ENCODE assay signal across 10 cellular contexts in the genomic region with DNA sequence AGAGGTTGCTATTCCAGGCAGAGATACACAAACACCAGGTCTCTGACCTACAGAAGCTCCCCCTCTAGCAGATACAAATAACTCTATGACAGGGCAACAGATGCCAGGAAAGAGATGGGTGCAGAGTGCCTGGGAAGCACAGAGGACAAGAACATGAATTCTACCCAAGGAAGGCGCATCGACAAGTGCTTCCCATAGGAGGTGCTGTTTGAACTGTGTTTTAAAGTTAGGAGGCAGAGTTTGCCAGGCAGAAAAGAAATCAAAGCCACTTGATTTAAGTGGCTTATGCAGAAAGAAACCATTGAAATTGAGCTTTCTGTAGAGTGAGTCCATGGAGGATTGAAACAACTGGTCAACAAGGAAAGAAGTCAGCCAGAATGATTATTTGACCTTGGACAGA. TPM values are rescaled to one million over a fixed set of nuclear protein-coding genes. Genes with fewer than 3 reads are reported as not detected.
DNase-seq lines count a peak whose midpoint lies in the region; ATAC-seq, FAIRE-seq and TF ChIP-seq lines count a peak whose summit lies in the region.
"Had no signal": no experiment of that assay in that cellular context is flagged by ENCODE, and none has a peak within 500 bp of the region (broad histone marks: within the 10 kb centered on the region; RNA-seq: fewer than 3 reads in every experiment).

No MANE protein-coding gene starts in this region.

- no peak for TF ChIP-seq POLR2A in HepG2 (IDR thresholded peaks at IDR 0.05; ENCODE audit: insufficient read depth in 1 of 2, low read depth in 2 of 2, low read length in 2 of 2)
- TF ChIP-seq POLR2A in right lobe of liver (IDR thresholded peaks at IDR 0.05): no peak

- H2AFZ ChIP-seq in HepG2 (ENCODE audit: low read length): no peak overlapping the region

- TF ChIP-seq EP300 in HepG2 (IDR thresholded peaks at IDR 0.05; ENCODE audit: low read depth in 2 of 2, low read length in 2 of 2) (no peak), HepG2 (CRISPR knock-in tag; IDR thresholded peaks at IDR 0.05; ENCODE audit: borderline replicate concordance) (no peak)

- CTCF ChIA-PET in HepG2 (lab: Yijun Ruan, JAX; ENCODE audit: low intra/inter-chr PET ratio, low total read pairs): no interaction called here

- in situ Hi-C loops in HepG2 (cut with HindIII; ENCODE audit: extremely low pct_ligation_motif_present, low pct_unique_long_range_greater_than_20kb): no loop called here

- FAIRE-seq in HepG2 (lab: Jason Lieb, UNC): no peak

- no peak for TF ChIP-seq RAD21 in HepG2 (CRISPR knock-in tag; IDR thresholded peaks at IDR 0.05)

- H3K27ac ChIP-seq in HepG2 (ENCODE audit: extremely low read length, insufficient read depth, low read length) (no peak overlapping the region), right lobe of liver (no peak overlapping the region)
- H3K27ac ChIP-seq: thoracic aorta had no signal

- H3K4me3 ChIP-seq in HepG2 (replicated peaks in 1 of 3; ENCODE audit: insufficient read depth in 1 of 3, low read depth in 2 of 3, low read length in 3 of 3): no peak overlapping the region
- H3K4me3 ChIP-seq in right lobe of liver: no peak overlapping the region
- H3K4me3 ChIP-seq in fibroblast of mammary gland (ENCODE audit: control insufficient read depth, low read depth, low read length): no peak overlapping the region
- H3K4me3 ChIP-seq: thoracic aorta had no signal

- DNase-seq in HepG2 (ENCODE audit: low spot score): no peak
- DNase-seq in right lobe of liver: no peak
- DNase-seq in NCI-H526 treated with DMSO at 0.1 percent for 48 hours (lab: John Stamatoyannopoulos, UW): peak; percentile 9
- DNase-seq in fibroblast of mammary gland (ENCODE audit: low read depth): peak; percentile 42
- DNase-seq in type B pancreatic cell (ENCODE audit: extremely low spot score, unreplicated experiment): no peak
- no peak for DNase-seq in activated naive CD4-positive, alpha-beta T cell treated with anti-CD3 and anti-CD28 coated beads, Interleukin-2, amount 50 U/mL, for 16 hours
- DNase-seq in 8988T: no peak
- DNase-seq: right cardiac atrium had no signal

- H3K4me2 ChIP-seq in HepG2 (ENCODE audit: low read depth, low read length): no peak overlapping the region

- intact Hi-C loops in HepG2 (cut with micrococcal nuclease; ENCODE audit: unreplicated experiment): no loop called here
- intact Hi-C loops in right lobe of liver (cut with DNase I): no loop called here

- H3K4me1 ChIP-seq in HepG2 (ENCODE audit: insufficient read depth, low read length) (no peaks in the 10 kb centered on the region), right lobe of liver (no peaks in the 10 kb centered on the region)

- POLR2A ChIA-PET in HepG2 (lab: Yijun Ruan, JAX): no interaction called here

- WGBS in HepG2 (ENCODE audit: low lambda C conversion rate): 5% methylated on average over 2 of the region's 2 CpGs
- WGBS in right lobe of liver (ENCODE audit: insufficient coverage, low coverage, low lambda C conversion rate, missing lambda C conversion rate): 31% methylated on average over 2 of the region's 2 CpGs

- H3K9me3 ChIP-seq in HepG2 (ENCODE audit: low read length): no peaks in the 10 kb centered on the region
- H3K9me3 ChIP-seq in right lobe of liver: no peaks in the 10 kb centered on the region

- H3K9me3 Mint-ChIP-seq in type B pancreatic cell: no peaks in the 10 kb centered on the region

- H3K4me3 Mint-ChIP-seq in type B pancreatic cell: no peak overlapping the region

- no peaks in the 10 kb centered on the region for H3K4me1 Mint-ChIP-seq in type B pancreatic cell (ENCODE audit: unreplicated experiment)

- no peak overlapping the region for H3K9ac ChIP-seq in HepG2 (ENCODE audit: insufficient read depth, low read depth, low read length)

- H3K36me3 ChIP-seq in HepG2 (replicated peaks in 1 of 2; ENCODE audit: control insufficient read depth in 1 of 2, insufficient read depth in 2 of 2, low read length in 2 of 2): no peaks in the 10 kb centered on the region
- H3K36me3 ChIP-seq in right lobe of liver: no peaks in the 10 kb centered on the region
- H3K36me3 ChIP-seq: thoracic aorta had no signal

- H3K27me3 Mint-ChIP-seq in type B pancreatic cell: peaks cover 5% of the 10 kb centered on the region

- H3K36me3 Mint-ChIP-seq in type B pancreatic cell: no peaks in the 10 kb centered on the region

- H3K27ac Mint-ChIP-seq in type B pancreatic cell: no peak overlapping the region

- H3K27me3 ChIP-seq in HepG2 (ENCODE audit: control insufficient read depth in 1 of 2, insufficient read depth in 2 of 2, low read length in 2 of 2): no peaks in the 10 kb centered on the region; a peak in 1 of 5 replicates
- H3K27me3 ChIP-seq in right lobe of liver: no peaks in the 10 kb centered on the region

- H3K79me2 ChIP-seq in HepG2 (ENCODE audit: insufficient read depth, low read length): no peaks in the 10 kb centered on the region

- no peaks in the 10 kb centered on the region for H4K20me1 ChIP-seq in HepG2 (ENCODE audit: insufficient read depth, low read length)

- 0 out of 2 replicates have a peak, but pooled peaks have one; percentile 11 for TF ChIP-seq CTCF in HepG2 (CRISPR knock-in tag; IDR thresholded peaks at IDR 0.05)
- peak in 1 of 4 donors; percentile 20 for TF ChIP-seq CTCF in right lobe of liver (IDR thresholded peaks at IDR 0.05)
- peak; percentile 45 for TF ChIP-seq CTCF in fibroblast of mammary gland (conservative IDR thresholded peaks at IDR 0.05; ENCODE audit: control insufficient read depth, insufficient read depth, low read depth, low read length)
- peak; percentile 59 for TF ChIP-seq CTCF in type B pancreatic cell (conservative IDR thresholded peaks at IDR 0.05)

- BruUV-seq in HepG2 (replicated peaks; lab: Mats Ljungman, UMichigan): no TSS peak

- no peak for ATAC-seq in HepG2
- ATAC-seq in right lobe of liver: no peak
- no peak for ATAC-seq in HG03095 (IDR thresholded peaks at IDR 0.05; ENCODE audit: unreplicated experiment)

TF ChIP-seq in HepG2, 621 proteins besides CTCF, POLR2A, EP300 and RAD21:
- TF ChIP-seq STAG1 (CRISPR knock-in tag; IDR thresholded peaks at IDR 0.05) (0 out of 2 replicates have a peak, but pooled peaks have one; percentile 7), ZNF44 (CRISPR knock-in tag; IDR thresholded peaks at IDR 0.05) (no peak)

RNA-seq across cellular contexts. Expression of a gene that starts 35.3 kb away (rescaled TPM):
- total RNA-seq in HepG2 (2016; rRNA removed; fragmentation: Illumina TruSeq; extraction: Trizol): 0.11 TPM in 1 of 2 replicates, not detected in the other
- total RNA-seq in HepG2 (2016; cell fraction: cytosol; rRNA removed; fragmentation: Illumina TruSeq; extraction: Trizol; ENCODE audit: low read depth): not detected in 2 replicates
- total RNA-seq in HepG2 (2016; cell fraction: insoluble cytoplasmic fraction; rRNA removed; fragmentation: Illumina TruSeq; extraction: Trizol): 0.06 TPM in 1 of 2 replicates, not detected in the other
- 0.12 TPM in 1 of 2 replicates, not detected in the other for total RNA-seq in HepG2 (2016; cell fraction: membrane; rRNA removed; fragmentation: Illumina TruSeq; extraction: Trizol)
- not detected in 2 replicates for total RNA-seq in HepG2 (2016; cell fraction: nucleus; rRNA removed; fragmentation: Illumina TruSeq; extraction: Trizol)
- polyA plus RNA-seq in HepG2 (2011; rRNA removed): 0.14 and 0.15 TPM in 2 replicates
- 0.05 TPM in 2 replicates for polyA plus RNA-seq in HepG2 (2011; cell fraction: cytosol; rRNA removed)
- polyA plus RNA-seq in HepG2 (2011; cell fraction: nucleus; rRNA removed): 0.10 and 0.26 TPM in 2 replicates
- polyA plus RNA-seq in HepG2 (2012): 0.09 and 0.36 TPM in 2 replicates
- not detected in 2 replicates for polyA plus RNA-seq in HepG2 (2016; cell fraction: cytosol; fragmentation: Illumina TruSeq; extraction: Trizol; ENCODE audit: low read depth)
- polyA plus RNA-seq in HepG2 (2016; cell fraction: insoluble cytoplasmic fraction; fragmentation: Illumina TruSeq; extraction: Trizol; ENCODE audit: low read depth): 0.08 TPM in 1 of 2 replicates, not detected in the other
- polyA plus RNA-seq in HepG2 (2016; cell fraction: membrane; fragmentation: Illumina TruSeq; extraction: Trizol; ENCODE audit: low read depth): 0.16 TPM in 1 of 2 replicates, not detected in the other
- 0.36 TPM in 1 of 2 replicates, not detected in the other for polyA plus RNA-seq in HepG2 (2016; cell fraction: nucleus; fragmentation: Illumina TruSeq; extraction: Trizol; ENCODE audit: insufficient read depth, low read depth)
- 0.06 and 0.09 TPM in 2 replicates for polyA minus RNA-seq in HepG2 (2011; rRNA and poly(A)+ RNA removed; ENCODE audit: low replicate concordance)
- not detected in 2 replicates for polyA minus RNA-seq in HepG2 (2011; cell fraction: cytosol; rRNA and poly(A)+ RNA removed)
- 0.13 and 0.37 TPM in 2 replicates for polyA minus RNA-seq in HepG2 (2011; cell fraction: nucleus; rRNA and poly(A)+ RNA removed)
- 1 to 10 TPM in 2 of 6 experiments, under 1 TPM in 2, not detected in 2; 0.17 to 1.3 (median 0.99) TPM for total RNA-seq in right lobe of liver
- total RNA-seq in type B pancreatic cell (ENCODE audit: low replicate concordance): 17.6 and 26.7 TPM in 2 replicates

RNA-seq across cellular contexts. Expression of a gene that starts 46.9 kb away (rescaled TPM):
- total RNA-seq in HepG2 (2016; rRNA removed; fragmentation: Illumina TruSeq; extraction: Trizol) (15.9 and 16.5 TPM in 2 replicates), right lobe of liver (1 to 10 TPM; 4.2 to 8.3 (median 5.5) TPM), type B pancreatic cell (ENCODE audit: low replicate concordance) (15.7 and 27.5 TPM in 2 replicates)
- total RNA-seq in HepG2 (2016; cell fraction: cytosol; rRNA removed; fragmentation: Illumina TruSeq; extraction: Trizol; ENCODE audit: low read depth): 5.1 and 6.2 TPM in 2 replicates
- total RNA-seq in HepG2 (2016; cell fraction: insoluble cytoplasmic fraction; rRNA removed; fragmentation: Illumina TruSeq; extraction: Trizol): 16.7 and 17.9 TPM in 2 replicates
- 20.0 and 20.8 TPM in 2 replicates for total RNA-seq in HepG2 (2016; cell fraction: membrane; rRNA removed; fragmentation: Illumina TruSeq; extraction: Trizol)
- 11.5 and 12.2 TPM in 2 replicates for total RNA-seq in HepG2 (2016; cell fraction: nucleus; rRNA removed; fragmentation: Illumina TruSeq; extraction: Trizol)
- 8.9 and 9.6 TPM in 2 replicates for polyA plus RNA-seq in HepG2 (2011; rRNA removed)
- 5.6 and 7.3 TPM in 2 replicates for polyA plus RNA-seq in HepG2 (2011; cell fraction: cytosol; rRNA removed)
- polyA plus RNA-seq in HepG2 (2011; cell fraction: nucleus; rRNA removed): 5.6 and 6.3 TPM in 2 replicates
- polyA plus RNA-seq in HepG2 (2012): 9.8 and 12.1 TPM in 2 replicates
- 4.9 and 5.0 TPM in 2 replicates for polyA plus RNA-seq in HepG2 (2016; cell fraction: cytosol; fragmentation: Illumina TruSeq; extraction: Trizol; ENCODE audit: low read depth)
- polyA plus RNA-seq in HepG2 (2016; cell fraction: insoluble cytoplasmic fraction; fragmentation: Illumina TruSeq; extraction: Trizol; ENCODE audit: low read depth): 19.5 and 19.7 TPM in 2 replicates
- 13.3 and 13.8 TPM in 2 replicates for polyA plus RNA-seq in HepG2 (2016; cell fraction: membrane; fragmentation: Illumina TruSeq; extraction: Trizol; ENCODE audit: low read depth)
- 12.1 and 12.7 TPM in 2 replicates for polyA plus RNA-seq in HepG2 (2016; cell fraction: nucleus; fragmentation: Illumina TruSeq; extraction: Trizol; ENCODE audit: insufficient read depth, low read depth)
- 11.6 and 16.6 TPM in 2 replicates for polyA minus RNA-seq in HepG2 (2011; rRNA and poly(A)+ RNA removed; ENCODE audit: low replicate concordance)
- polyA minus RNA-seq in HepG2 (2011; cell fraction: cytosol; rRNA and poly(A)+ RNA removed): 11.3 and 13.7 TPM in 2 replicates
- polyA minus RNA-seq in HepG2 (2011; cell fraction: nucleus; rRNA and poly(A)+ RNA removed): 15.8 and 17.0 TPM in 2 replicates

Comparison
In these comparisons a context has a peak if more than half of its experiments do, and no peak if none do; other contexts are left out.
1. DNase-seq: peak in NCI-H526 treated with DMSO at 0.1 percent for 48 hours (single experiment) and fibroblast of mammary gland (single experiment); none in HepG2 (single experiment), right lobe of liver (0 of 3), type B pancreatic cell (single experiment), activated naive CD4-positive, alpha-beta T cell treated with anti-CD3 and anti-CD28 coated beads, Interleukin-2, amount 50 U/mL, for 16 hours (single experiment) and 8988T (single experiment).